In the genomic region with DNA sequence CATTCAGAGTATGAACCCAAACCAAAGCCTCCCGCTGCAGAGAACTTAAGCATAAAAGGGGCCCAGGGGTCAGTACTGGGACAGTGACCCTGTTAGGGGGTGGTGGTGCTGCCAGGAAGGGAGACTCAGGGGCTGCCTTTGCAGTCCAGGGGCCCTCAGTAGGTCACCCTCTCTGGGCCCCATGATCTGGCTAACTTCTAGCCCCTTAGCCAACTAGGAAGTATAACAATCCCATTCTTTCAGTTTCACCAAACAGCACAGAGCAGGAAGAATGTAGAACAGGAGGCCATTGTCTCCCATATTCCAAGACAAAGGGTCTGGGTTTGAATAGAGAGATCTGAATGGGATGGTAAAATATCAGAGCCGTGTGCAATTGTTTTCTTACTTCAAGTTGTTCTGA, we compare ENCODE assay signal across 13 cellular contexts.
"Had no signal": no experiment of that assay in that cellular context is flagged by ENCODE, and none has a peak within 500 bp of the region (broad histone marks: within the 10 kb centered on the region; RNA-seq: fewer than 3 reads in every experiment).

No MANE protein-coding gene starts in this region.

- ATAC-seq: activated CD4-positive, alpha-beta T cell treated with anti-CD3 and anti-CD28 coated beads for 36 hours; esophagus mucosa; left lobe of liver; stimulated activated naive B cell treated with anti-CD40 and anti-IgM and Interleukin-4, amounts not matched to agents 10 μg/mL and 1 μg/mL and 100 μg/mL, for 72 hours; WTC11 had no signal

- DNase-seq: activated CD4-positive, alpha-beta memory T cell treated with anti-CD3 and anti-CD28 coated beads for 36 hours; activated CD4-positive, alpha-beta T cell treated with anti-CD3 and anti-CD28 coated beads for 36 hours; activated gamma-delta T cell treated with Interleukin-2 at 50 U/mL for 16 hours; activated T-cell treated with anti-CD3 and anti-CD28 coated beads for 4 hours; effector CD4-positive, alpha-beta T cell; ovary; stimulated activated naive B cell treated with anti-CD40 and anti-IgM and Interleukin-4, amounts not matched to agents 10 μg/mL and 1 μg/mL and 100 μg/mL, for 72 hours; tibial artery had no signal

- H3K27ac ChIP-seq: cardiac muscle cell, coronary artery, ovary, tibial artery had no signal
